Comparison of ENCODE assay signal across 22 cellular contexts in genomic region chr19:29896790-29897189, GRCh38.
"Had no signal": no experiment of that assay in that cellular context is flagged by ENCODE, and none has a peak within 500 bp of the region (broad histone marks: within the 10 kb centered on the region; RNA-seq: fewer than 3 reads in every experiment).

No MANE protein-coding gene starts in this region.

- FAIRE-seq: endothelial cell of umbilical vein had no signal

- DNase-seq: colonic mucosa; effector CD8-positive, alpha-beta T cell; foreskin keratinocyte; heart left ventricle; islet precursor cell; kidney glomerular epithelial cell; left colon; left ventricle myocardium inferior; lower lobe of right lung; naive thymus-derived CD8-positive, alpha-beta T cell; nephron progenitor cell; nucleus accumbens; right cardiac atrium; sigmoid colon; stimulated activated CD4-positive, alpha-beta T cell treated with anti-CD3 and anti-CD28 coated beads, Interleukin-4, amount 100 ng/mL, for 4 hours; stimulated activated naive CD8-positive, alpha-beta T cell treated with anti-CD3 and anti-CD28 coated beads, Interleukin-15, Interleukin-2, amounts not matched to agents 100 U/mL and 50 U/mL, for 24 hours; substantia nigra; testis; tibial artery had no signal

- ATAC-seq: foreskin keratinocyte; gastroesophageal sphincter; heart left ventricle; left colon; lower lobe of right lung; naive thymus-derived CD8-positive, alpha-beta T cell; right cardiac atrium; stimulated activated memory B cell treated with anti-CD40 and anti-IgM and Interleukin-4, amounts not matched to agents 10 μg/mL and 1 μg/mL and 100 μg/mL, for 72 hours; stimulated activated naive CD8-positive, alpha-beta T cell treated with anti-CD3 and anti-CD28 coated beads, Interleukin-15, Interleukin-2, amounts not matched to agents 100 U/mL and 50 U/mL, for 24 hours had no signal
